In genomic region chr4:150218447-150218846, GRCh38 we compare ENCODE assay signal across 1 cellular context.
TF ChIP-seq lines count a peak whose summit lies in the region.

No MANE protein-coding gene starts in this region.

TF ChIP-seq in GM23338, 12 proteins besides CTCF, POLR2A, EP300 and RAD21 (continued from another document):
- TF ChIP-seq ZNF462 (CRISPR knock-in tag; IDR thresholded peaks at IDR 0.05) = no peak
- no peak for TF ChIP-seq CREB1 (CRISPR knock-in tag; IDR thresholded peaks at IDR 0.05; ENCODE audit: low read depth)
- no peak for TF ChIP-seq ZNF114 (CRISPR knock-in tag; IDR thresholded peaks at IDR 0.05)
- TF ChIP-seq ZNF331 (CRISPR knock-in tag; IDR thresholded peaks at IDR 0.05; ENCODE audit: low read depth) = no peak
- no peak for TF ChIP-seq NANOG (IDR thresholded peaks at IDR 0.05; ENCODE audit: borderline replicate concordance)
- TF ChIP-seq STAT1 (IDR thresholded peaks at IDR 0.05; ENCODE audit: unreplicated experiment) = no peak
- no peak for TF ChIP-seq REST (IDR thresholded peaks at IDR 0.05; ENCODE audit: unreplicated experiment)
- TF ChIP-seq POLR2AphosphoS5 (IDR thresholded peaks at IDR 0.05; ENCODE audit: low read depth) = no peak
